Comparison of ENCODE assay signal across 1 cellular context in the genomic region with DNA sequence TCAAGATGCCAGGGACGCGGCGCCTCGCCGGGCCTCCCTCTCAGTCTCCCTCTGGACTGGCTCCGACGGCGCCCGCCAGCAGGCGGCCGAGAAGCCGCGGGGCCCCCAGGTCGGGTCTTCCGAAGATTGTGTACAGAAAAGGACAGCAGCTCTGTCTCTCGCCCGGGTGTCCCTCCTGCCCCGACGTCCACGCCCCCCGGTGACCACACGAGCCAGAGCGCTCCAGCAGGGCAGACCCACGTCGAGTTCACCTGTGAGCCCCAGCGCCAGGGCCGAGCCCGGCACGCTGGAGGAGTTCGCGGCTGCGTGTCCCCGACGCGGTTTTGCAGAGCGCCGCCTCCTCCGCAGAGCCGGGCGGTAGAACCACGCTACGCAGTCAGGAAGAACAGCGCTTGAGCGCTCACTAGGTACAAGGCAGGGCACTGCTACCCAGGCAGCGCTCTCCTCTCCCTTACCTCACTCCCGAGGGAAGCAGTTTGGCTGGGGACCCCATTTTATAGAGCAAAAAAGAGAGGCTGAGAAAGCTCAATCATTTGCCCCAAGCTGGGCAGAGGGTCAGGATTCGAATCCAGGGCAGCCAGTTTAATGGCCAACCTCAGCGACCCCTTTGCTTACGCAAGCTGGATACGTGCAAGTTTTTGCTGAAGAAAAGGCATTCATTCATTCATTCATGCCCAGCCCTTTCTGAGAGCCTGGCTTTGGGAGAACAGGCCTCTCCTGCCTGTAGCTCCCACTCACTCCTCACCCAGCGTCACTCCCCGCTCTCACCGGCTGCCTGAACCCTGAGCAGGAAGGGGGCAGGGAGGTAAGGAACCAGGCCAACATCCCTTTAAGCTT.
TF ChIP-seq lines count a peak whose summit lies in the region.

No MANE protein-coding gene starts in this region.

TF ChIP-seq in K562, 482 proteins besides CTCF, POLR2A, EP300 and RAD21 (continued from another document and continues in another):
- TF ChIP-seq FOXK1 (CRISPR knock-in tag; IDR thresholded peaks at IDR 0.05; ENCODE audit: borderline replicate concordance) = no peak
- TF ChIP-seq ZBED1 (IDR thresholded peaks at IDR 0.05) = no peak
- TF ChIP-seq MECOM (CRISPR knock-in tag; IDR thresholded peaks at IDR 0.05) = no peak
- TF ChIP-seq SP1 (CRISPR knock-in tag; IDR thresholded peaks at IDR 0.05) = peak; percentile 55; the same call in 1 of the 2 replicates
- TF ChIP-seq BHLHE40 (IDR thresholded peaks at IDR 0.05; ENCODE audit: low read length) = peak; percentile 8; the same call in 1 of the 2 replicates
- TF ChIP-seq CEBPG (CRISPR knock-in tag; IDR thresholded peaks at IDR 0.05) = no peak
- no peak for TF ChIP-seq CEBPG (tag; conservative IDR thresholded peaks at IDR 0.05 in 1 of 2, IDR thresholded peaks at IDR 0.05 in 1 of 2)
- 0 out of 4 replicates have a peak, but pooled peaks of 1 of the 2 experiments have one; percentile 15 for TF ChIP-seq RCOR1 (IDR thresholded peaks at IDR 0.05; ENCODE audit: borderline replicate concordance in 1 of 2, low read depth in 2 of 2, low read length in 2 of 2)
- 0 out of 2 replicates have a peak, but pooled peaks have one; percentile 39 for TF ChIP-seq CBFB (CRISPR knock-in tag; IDR thresholded peaks at IDR 0.05)
- TF ChIP-seq ZNF77 (CRISPR knock-in tag; IDR thresholded peaks at IDR 0.05) = no peak
- peak; percentile 22 for TF ChIP-seq TAF1 (IDR thresholded peaks at IDR 0.05; ENCODE audit: control insufficient read depth, extremely low read depth, insufficient read depth, low read length, severe bottlenecking)
- peak; percentile 24; the same call in 1 of the 2 replicates for TF ChIP-seq SMARCE1 (IDR thresholded peaks at IDR 0.05)
- no peak for TF ChIP-seq ZNF778 (CRISPR knock-in tag; IDR thresholded peaks at IDR 0.05)
- peak; percentile 5; the same call in 1 of the 2 replicates for TF ChIP-seq ZNF384 (IDR thresholded peaks at IDR 0.05; ENCODE audit: low read depth, low read length)
- TF ChIP-seq ZNF121 (CRISPR knock-in tag; conservative IDR thresholded peaks at IDR 0.05) = 0 out of 2 replicates have a peak, but pooled peaks have one; percentile 47
- TF ChIP-seq, protein P1, sequence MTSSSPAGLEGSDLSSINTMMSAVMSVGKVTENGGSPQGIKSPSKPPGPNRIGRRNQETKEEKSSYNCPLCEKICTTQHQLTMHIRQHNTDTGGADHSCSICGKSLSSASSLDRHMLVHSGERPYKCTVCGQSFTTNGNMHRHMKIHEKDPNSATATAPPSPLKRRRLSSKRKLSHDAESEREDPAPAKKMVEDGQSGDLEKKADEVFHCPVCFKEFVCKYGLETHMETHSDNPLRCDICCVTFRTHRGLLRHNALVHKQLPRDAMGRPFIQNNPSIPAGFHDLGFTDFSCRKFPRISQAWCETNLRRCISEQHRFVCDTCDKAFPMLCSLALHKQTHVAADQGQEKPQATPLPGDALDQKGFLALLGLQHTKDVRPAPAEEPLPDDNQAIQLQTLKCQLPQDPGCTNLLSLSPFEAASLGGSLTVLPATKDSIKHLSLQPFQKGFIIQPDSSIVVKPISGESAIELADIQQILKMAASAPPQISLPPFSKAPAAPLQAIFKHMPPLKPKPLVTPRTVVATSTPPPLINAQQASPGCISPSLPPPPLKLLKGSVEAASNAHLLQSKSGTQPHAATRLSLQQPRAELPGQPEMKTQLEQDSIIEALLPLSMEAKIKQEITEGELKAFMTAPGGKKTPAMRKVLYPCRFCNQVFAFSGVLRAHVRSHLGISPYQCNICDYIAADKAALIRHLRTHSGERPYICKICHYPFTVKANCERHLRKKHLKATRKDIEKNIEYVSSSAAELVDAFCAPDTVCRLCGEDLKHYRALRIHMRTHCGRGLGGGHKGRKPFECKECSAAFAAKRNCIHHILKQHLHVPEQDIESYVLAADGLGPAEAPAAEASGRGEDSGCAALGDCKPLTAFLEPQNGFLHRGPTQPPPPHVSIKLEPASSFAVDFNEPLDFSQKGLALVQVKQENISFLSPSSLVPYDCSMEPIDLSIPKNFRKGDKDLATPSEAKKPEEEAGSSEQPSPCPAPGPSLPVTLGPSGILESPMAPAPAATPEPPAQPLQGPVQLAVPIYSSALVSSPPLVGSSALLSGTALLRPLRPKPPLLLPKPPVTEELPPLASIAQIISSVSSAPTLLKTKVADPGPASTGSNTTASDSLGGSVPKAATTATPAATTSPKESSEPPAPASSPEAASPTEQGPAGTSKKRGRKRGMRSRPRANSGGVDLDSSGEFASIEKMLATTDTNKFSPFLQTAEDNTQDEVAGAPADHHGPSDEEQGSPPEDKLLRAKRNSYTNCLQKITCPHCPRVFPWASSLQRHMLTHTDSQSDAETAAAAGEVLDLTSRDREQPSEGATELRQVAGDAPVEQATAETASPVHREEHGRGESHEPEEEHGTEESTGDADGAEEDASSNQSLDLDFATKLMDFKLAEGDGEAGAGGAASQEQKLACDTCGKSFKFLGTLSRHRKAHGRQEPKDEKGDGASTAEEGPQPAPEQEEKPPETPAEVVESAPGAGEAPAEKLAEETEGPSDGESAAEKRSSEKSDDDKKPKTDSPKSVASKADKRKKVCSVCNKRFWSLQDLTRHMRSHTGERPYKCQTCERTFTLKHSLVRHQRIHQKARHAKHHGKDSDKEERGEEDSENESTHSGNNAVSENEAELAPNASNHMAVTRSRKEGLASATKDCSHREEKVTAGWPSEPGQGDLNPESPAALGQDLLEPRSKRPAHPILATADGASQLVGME (CRISPR knock-in tag; IDR thresholded peaks at IDR 0.05) = 0 out of 2 replicates have a peak, but pooled peaks have one; percentile 28
- TF ChIP-seq CBX2 (IDR thresholded peaks at IDR 0.05; ENCODE audit: insufficient read depth, low read length, poor library complexity, severe bottlenecking) = no peak
- peak; percentile 57; the same call in 1 of the 2 replicates for TF ChIP-seq DMBX1 (CRISPR knock-in tag; IDR thresholded peaks at IDR 0.05; ENCODE audit: borderline replicate concordance)
- TF ChIP-seq, protein P2, sequence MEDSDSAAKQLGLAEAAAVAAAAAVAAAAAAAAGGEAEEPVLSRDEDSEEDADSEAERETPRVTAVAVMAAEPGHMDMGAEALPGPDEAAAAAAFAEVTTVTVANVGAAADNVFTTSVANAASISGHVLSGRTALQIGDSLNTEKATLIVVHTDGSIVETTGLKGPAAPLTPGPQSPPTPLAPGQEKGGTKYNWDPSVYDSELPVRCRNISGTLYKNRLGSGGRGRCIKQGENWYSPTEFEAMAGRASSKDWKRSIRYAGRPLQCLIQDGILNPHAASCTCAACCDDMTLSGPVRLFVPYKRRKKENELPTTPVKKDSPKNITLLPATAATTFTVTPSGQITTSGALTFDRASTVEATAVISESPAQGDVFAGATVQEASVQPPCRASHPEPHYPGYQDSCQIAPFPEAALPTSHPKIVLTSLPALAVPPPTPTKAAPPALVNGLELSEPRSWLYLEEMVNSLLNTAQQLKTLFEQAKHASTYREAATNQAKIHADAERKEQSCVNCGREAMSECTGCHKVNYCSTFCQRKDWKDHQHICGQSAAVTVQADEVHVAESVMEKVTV (CRISPR knock-in tag; IDR thresholded peaks at IDR 0.05) = no peak
- TF ChIP-seq TGIF2 (CRISPR knock-in tag; IDR thresholded peaks at IDR 0.05) = no peak
- TF ChIP-seq, protein P3, sequence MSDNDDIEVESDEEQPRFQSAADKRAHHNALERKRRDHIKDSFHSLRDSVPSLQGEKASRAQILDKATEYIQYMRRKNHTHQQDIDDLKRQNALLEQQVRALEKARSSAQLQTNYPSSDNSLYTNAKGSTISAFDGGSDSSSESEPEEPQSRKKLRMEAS (CRISPR knock-in tag; IDR thresholded peaks at IDR 0.05) = peak; percentile 64; the same call in 1 of the 2 replicates
- peak; percentile 85 for TF ChIP-seq POLR2G (IDR thresholded peaks at IDR 0.05; ENCODE audit: low read depth, low read length)
- TF ChIP-seq, protein P4, sequence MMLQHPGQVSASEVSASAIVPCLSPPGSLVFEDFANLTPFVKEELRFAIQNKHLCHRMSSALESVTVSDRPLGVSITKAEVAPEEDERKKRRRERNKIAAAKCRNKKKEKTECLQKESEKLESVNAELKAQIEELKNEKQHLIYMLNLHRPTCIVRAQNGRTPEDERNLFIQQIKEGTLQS (IDR thresholded peaks at IDR 0.05) = no peak
- TF ChIP-seq, protein P4 (CRISPR knock-in tag; conservative IDR thresholded peaks at IDR 0.05) = no peak
- TF ChIP-seq, protein P5, sequence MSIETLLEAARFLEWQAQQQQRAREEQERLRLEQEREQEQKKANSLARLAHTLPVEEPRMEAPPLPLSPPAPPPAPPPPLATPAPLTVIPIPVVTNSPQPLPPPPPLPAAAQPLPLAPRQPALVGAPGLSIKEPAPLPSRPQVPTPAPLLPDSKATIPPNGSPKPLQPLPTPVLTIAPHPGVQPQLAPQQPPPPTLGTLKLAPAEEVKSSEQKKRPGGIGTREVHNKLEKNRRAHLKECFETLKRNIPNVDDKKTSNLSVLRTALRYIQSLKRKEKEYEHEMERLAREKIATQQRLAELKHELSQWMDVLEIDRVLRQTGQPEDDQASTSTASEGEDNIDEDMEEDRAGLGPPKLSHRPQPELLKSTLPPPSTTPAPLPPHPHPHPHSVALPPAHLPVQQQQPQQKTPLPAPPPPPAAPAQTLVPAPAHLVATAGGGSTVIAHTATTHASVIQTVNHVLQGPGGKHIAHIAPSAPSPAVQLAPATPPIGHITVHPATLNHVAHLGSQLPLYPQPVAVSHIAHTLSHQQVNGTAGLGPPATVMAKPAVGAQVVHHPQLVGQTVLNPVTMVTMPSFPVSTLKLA (conservative IDR thresholded peaks at IDR 0.05) = peak in 1 of 2 experiments; percentile 22; a peak in 2 of 4 replicates
- TF ChIP-seq, protein P6, sequence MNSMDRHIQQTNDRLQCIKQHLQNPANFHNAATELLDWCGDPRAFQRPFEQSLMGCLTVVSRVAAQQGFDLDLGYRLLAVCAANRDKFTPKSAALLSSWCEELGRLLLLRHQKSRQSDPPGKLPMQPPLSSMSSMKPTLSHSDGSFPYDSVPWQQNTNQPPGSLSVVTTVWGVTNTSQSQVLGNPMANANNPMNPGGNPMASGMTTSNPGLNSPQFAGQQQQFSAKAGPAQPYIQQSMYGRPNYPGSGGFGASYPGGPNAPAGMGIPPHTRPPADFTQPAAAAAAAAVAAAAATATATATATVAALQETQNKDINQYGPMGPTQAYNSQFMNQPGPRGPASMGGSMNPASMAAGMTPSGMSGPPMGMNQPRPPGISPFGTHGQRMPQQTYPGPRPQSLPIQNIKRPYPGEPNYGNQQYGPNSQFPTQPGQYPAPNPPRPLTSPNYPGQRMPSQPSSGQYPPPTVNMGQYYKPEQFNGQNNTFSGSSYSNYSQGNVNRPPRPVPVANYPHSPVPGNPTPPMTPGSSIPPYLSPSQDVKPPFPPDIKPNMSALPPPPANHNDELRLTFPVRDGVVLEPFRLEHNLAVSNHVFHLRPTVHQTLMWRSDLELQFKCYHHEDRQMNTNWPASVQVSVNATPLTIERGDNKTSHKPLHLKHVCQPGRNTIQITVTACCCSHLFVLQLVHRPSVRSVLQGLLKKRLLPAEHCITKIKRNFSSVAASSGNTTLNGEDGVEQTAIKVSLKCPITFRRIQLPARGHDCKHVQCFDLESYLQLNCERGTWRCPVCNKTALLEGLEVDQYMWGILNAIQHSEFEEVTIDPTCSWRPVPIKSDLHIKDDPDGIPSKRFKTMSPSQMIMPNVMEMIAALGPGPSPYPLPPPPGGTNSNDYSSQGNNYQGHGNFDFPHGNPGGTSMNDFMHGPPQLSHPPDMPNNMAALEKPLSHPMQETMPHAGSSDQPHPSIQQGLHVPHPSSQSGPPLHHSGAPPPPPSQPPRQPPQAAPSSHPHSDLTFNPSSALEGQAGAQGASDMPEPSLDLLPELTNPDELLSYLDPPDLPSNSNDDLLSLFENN (IDR thresholded peaks at IDR 0.05; ENCODE audit: low read depth in 2 of 2, low read length in 2 of 2) = no peak
- peak; percentile 72; the same call in 1 of the 2 replicates for TF ChIP-seq MTA3 (IDR thresholded peaks at IDR 0.05; ENCODE audit: borderline replicate concordance)
- 0 out of 4 replicates have a peak, but pooled peaks of 1 of the 2 experiments have one; percentile 26 for TF ChIP-seq SRF (CRISPR knock-in tag; IDR thresholded peaks at IDR 0.05)
- TF ChIP-seq ATF1 (CRISPR knock-in tag; IDR thresholded peaks at IDR 0.05) = no peak
- peak; percentile 51 for TF ChIP-seq ATF1 (tag; IDR thresholded peaks at IDR 0.05)
- TF ChIP-seq RBM25 (IDR thresholded peaks at IDR 0.05; ENCODE audit: low read depth, low read length, severe bottlenecking) = peak; percentile 45
- 0 out of 2 replicates have a peak, but pooled peaks have one; percentile 40 for TF ChIP-seq RNF2 (IDR thresholded peaks at IDR 0.05)
- peak; percentile 23; the same call in 1 of the 2 replicates for TF ChIP-seq CTBP1 (IDR thresholded peaks at IDR 0.05; ENCODE audit: borderline replicate concordance)
- TF ChIP-seq SMC3 (conservative IDR thresholded peaks at IDR 0.05; ENCODE audit: insufficient read depth, low read depth, low read length) = 0 out of 2 replicates have a peak, but pooled peaks have one; percentile 7
- TF ChIP-seq NR4A1 (CRISPR knock-in tag; IDR thresholded peaks at IDR 0.05) = no peak
- TF ChIP-seq NR4A1 (tag; IDR thresholded peaks at IDR 0.05) = peak; percentile 48; the same call in 1 of the 2 replicates
- TF ChIP-seq NFIX (CRISPR knock-in tag; IDR thresholded peaks at IDR 0.05; ENCODE audit: low read depth) = no peak
- TF ChIP-seq U2AF2 (optimal IDR thresholded peaks at IDR 0.05; ENCODE audit: low read depth, low read length) = no peak
- peak; percentile 51 for TF ChIP-seq NFIC (IDR thresholded peaks at IDR 0.05)
- TF ChIP-seq TEAD4 (IDR thresholded peaks at IDR 0.05; ENCODE audit: low read length) = no peak
- TF ChIP-seq TEAD4 (CRISPR knock-in tag; IDR thresholded peaks at IDR 0.05; ENCODE audit: borderline replicate concordance) = peak; percentile 43; the same call in 1 of the 2 replicates
- TF ChIP-seq CXXC5 (CRISPR knock-in tag; IDR thresholded peaks at IDR 0.05) = peak; percentile 78
- TF ChIP-seq, protein P7, sequence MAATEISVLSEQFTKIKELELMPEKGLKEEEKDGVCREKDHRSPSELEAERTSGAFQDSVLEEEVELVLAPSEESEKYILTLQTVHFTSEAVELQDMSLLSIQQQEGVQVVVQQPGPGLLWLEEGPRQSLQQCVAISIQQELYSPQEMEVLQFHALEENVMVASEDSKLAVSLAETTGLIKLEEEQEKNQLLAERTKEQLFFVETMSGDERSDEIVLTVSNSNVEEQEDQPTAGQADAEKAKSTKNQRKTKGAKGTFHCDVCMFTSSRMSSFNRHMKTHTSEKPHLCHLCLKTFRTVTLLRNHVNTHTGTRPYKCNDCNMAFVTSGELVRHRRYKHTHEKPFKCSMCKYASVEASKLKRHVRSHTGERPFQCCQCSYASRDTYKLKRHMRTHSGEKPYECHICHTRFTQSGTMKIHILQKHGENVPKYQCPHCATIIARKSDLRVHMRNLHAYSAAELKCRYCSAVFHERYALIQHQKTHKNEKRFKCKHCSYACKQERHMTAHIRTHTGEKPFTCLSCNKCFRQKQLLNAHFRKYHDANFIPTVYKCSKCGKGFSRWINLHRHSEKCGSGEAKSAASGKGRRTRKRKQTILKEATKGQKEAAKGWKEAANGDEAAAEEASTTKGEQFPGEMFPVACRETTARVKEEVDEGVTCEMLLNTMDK (IDR thresholded peaks at IDR 0.05; ENCODE audit: borderline replicate concordance, insufficient read depth, low read depth, low read length, poor library complexity, severe bottlenecking) = peak; percentile 41
- no peak for TF ChIP-seq CBX1 (IDR thresholded peaks at IDR 0.05; ENCODE audit: low read depth)
- TF ChIP-seq KDM4B (IDR thresholded peaks at IDR 0.05; ENCODE audit: borderline replicate concordance in 2 of 2, low read depth in 1 of 2) = no peak
